ENCODE assay signal across 1 cellular context in the genomic region with DNA sequence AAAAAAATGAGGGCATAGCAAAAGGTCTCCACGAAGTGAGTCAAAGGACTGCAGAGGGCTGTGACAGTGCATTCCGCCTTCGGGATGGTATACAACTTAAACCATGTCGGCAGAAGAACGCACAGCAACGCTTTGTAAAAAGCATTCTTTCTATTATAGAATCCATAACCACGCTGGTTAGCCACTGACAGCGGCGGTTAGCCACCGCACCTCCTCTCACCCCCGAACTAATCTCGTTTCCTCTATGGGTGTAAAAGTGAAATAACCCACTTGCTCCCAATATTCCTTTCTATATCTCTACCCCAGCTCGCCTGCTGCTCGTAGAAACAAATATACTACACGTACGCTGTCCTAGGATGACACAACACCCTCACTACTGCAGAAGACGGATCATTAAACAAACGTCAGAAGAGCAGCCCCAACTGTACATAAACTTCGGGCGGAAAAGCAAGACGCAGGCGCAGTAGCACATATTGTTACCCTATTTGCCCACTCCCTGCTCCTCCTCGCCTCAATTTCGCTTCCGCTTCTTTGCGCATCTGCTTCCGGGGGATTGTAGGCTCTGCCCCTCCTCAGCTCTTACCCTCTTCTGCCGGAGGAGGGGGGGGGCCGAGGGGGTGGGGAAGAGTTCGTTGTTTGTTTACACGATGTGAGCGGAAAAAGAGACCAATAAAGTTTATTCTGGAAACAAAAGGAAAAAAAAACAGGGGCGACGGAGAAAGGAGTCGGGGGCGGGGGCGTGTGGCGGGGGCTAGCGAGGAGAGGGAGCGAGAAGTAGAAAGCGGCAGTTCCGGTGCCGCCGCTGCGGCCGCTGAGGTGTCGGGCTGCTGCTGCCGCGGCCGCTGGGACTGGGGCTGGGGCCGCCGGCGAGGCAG.
A peak's percentile ranks its signal among the peaks of the same experiment; 100 is the strongest.
TF ChIP-seq lines count a peak whose summit lies in the region.

A gene (plus strand): TSS at position 787 of the 875 bp plus-strand sequence. CDS start 50,469 bp downstream, outside the sequence.

TF ChIP-seq in K562, 482 proteins besides CTCF, POLR2A, EP300 and RAD21 (continued from another document):
- TF ChIP-seq HDAC6 (IDR thresholded peaks at IDR 0.05; ENCODE audit: low read depth, low read length), result no peak
- TF ChIP-seq ETV6 (IDR thresholded peaks at IDR 0.05; ENCODE audit: borderline replicate concordance in 1 of 2, low read depth in 2 of 2, low read length in 1 of 2), result no peak
- TF ChIP-seq ETV6 (CRISPR knock-in tag; IDR thresholded peaks at IDR 0.05; ENCODE audit: borderline replicate concordance), result no peak
- no peak for TF ChIP-seq ZNF707 (CRISPR knock-in tag; conservative IDR thresholded peaks at IDR 0.05)
- no peak for TF ChIP-seq NFYB (IDR thresholded peaks at IDR 0.05; ENCODE audit: extremely low read depth, insufficient read length)
- TF ChIP-seq EP400 (IDR thresholded peaks at IDR 0.05), result peak; percentile 62
- no peak for TF ChIP-seq ZNF347 (CRISPR knock-in tag; IDR thresholded peaks at IDR 0.05; ENCODE audit: low read depth)
- TF ChIP-seq ELF1 (tag; IDR thresholded peaks at IDR 0.05), result peak; percentile 94
- no peak for TF ChIP-seq BACH1 (tag; IDR thresholded peaks at IDR 0.05)
- TF ChIP-seq HSF4 (CRISPR knock-in tag; IDR thresholded peaks at IDR 0.05; ENCODE audit: borderline replicate concordance), result no peak
- no peak for TF ChIP-seq NFIX (CRISPR knock-in tag; IDR thresholded peaks at IDR 0.05; ENCODE audit: low read depth)
- TF ChIP-seq, protein P1, sequence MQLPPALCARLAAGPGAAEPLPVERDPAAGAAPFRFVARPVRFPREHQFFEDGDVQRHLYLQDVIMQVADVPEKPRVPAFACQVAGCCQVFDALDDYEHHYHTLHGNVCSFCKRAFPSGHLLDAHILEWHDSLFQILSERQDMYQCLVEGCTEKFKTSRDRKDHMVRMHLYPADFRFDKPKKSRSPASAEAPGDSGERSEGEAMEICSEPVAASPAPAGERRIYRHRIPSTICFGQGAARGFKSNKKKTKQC (CRISPR knock-in tag; IDR thresholded peaks at IDR 0.05), result no peak
- TF ChIP-seq ZNF232 (CRISPR knock-in tag; IDR thresholded peaks at IDR 0.05), result no peak
- TF ChIP-seq MYBL2 (IDR thresholded peaks at IDR 0.05; ENCODE audit: low read depth), result 0 out of 2 replicates have a peak, but pooled peaks have one; percentile 4
- no peak for TF ChIP-seq MYBL2 (CRISPR knock-in tag; IDR thresholded peaks at IDR 0.05; ENCODE audit: borderline replicate concordance)
- TF ChIP-seq KAT7 (CRISPR knock-in tag; IDR thresholded peaks at IDR 0.05; ENCODE audit: borderline replicate concordance), result no peak
- TF ChIP-seq NFATC3 (IDR thresholded peaks at IDR 0.05), result no peak
- TF ChIP-seq ZNF780A (CRISPR knock-in tag; IDR thresholded peaks at IDR 0.05), result no peak
- TF ChIP-seq MAFG (tag; conservative IDR thresholded peaks at IDR 0.05), result no peak
- TF ChIP-seq CHD1 (IDR thresholded peaks at IDR 0.05; ENCODE audit: low read length), result no peak
- TF ChIP-seq, protein P2, sequence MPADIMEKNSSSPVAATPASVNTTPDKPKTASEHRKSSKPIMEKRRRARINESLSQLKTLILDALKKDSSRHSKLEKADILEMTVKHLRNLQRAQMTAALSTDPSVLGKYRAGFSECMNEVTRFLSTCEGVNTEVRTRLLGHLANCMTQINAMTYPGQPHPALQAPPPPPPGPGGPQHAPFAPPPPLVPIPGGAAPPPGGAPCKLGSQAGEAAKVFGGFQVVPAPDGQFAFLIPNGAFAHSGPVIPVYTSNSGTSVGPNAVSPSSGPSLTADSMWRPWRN (IDR thresholded peaks at IDR 0.05; ENCODE audit: low read depth), result no peak
- no peak for TF ChIP-seq ZNF79 (CRISPR knock-in tag; IDR thresholded peaks at IDR 0.05; ENCODE audit: low read depth)
- TF ChIP-seq, protein P3, sequence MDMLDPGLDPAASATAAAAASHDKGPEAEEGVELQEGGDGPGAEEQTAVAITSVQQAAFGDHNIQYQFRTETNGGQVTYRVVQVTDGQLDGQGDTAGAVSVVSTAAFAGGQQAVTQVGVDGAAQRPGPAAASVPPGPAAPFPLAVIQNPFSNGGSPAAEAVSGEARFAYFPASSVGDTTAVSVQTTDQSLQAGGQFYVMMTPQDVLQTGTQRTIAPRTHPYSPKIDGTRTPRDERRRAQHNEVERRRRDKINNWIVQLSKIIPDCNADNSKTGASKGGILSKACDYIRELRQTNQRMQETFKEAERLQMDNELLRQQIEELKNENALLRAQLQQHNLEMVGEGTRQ (CRISPR knock-in tag; IDR thresholded peaks at IDR 0.05), result no peak
- no peak for TF ChIP-seq DMBX1 (CRISPR knock-in tag; IDR thresholded peaks at IDR 0.05; ENCODE audit: borderline replicate concordance)
- TF ChIP-seq NFE2 (IDR thresholded peaks at IDR 0.05; ENCODE audit: low read depth), result no peak
- no peak for TF ChIP-seq CBFA2T2 (conservative IDR thresholded peaks at IDR 0.05)
